8 cellular contexts compared by ENCODE assay signal in genomic region chr12:22101749-22102243, GRCh38. TPM values are rescaled to one million over a fixed set of nuclear protein-coding genes. Genes with fewer than 3 reads are reported as not detected.
A peak's percentile ranks its signal among the peaks of the same experiment; 100 is the strongest.
DNase-seq lines count a peak whose midpoint lies in the region; ATAC-seq and TF ChIP-seq lines count a peak whose summit lies in the region.

No MANE protein-coding gene starts in this region.

- H3K27ac ChIP-seq in esophagus squamous epithelium, result peak overlapping the region in 1 of 4 donors; percentile 28

- H3K9me3 Mint-ChIP-seq in activated T-helper 17 cell treated with anti-CD3 and anti-CD28 coated beads, Interleukin-2, amount 50 U/mL, for 72 hours, result no peaks in the 10 kb centered on the region

- H3K36me3 Mint-ChIP-seq in activated T-helper 17 cell treated with anti-CD3 and anti-CD28 coated beads, Interleukin-2, amount 50 U/mL, for 72 hours (ENCODE audit: low read depth), result no peaks in the 10 kb centered on the region

- H3K27me3 Mint-ChIP-seq in activated T-helper 17 cell treated with anti-CD3 and anti-CD28 coated beads, Interleukin-2, amount 50 U/mL, for 72 hours, result no peaks in the 10 kb centered on the region

- no peak overlapping the region for H3K27ac Mint-ChIP-seq in activated T-helper 17 cell treated with anti-CD3 and anti-CD28 coated beads, Interleukin-2, amount 50 U/mL, for 72 hours

- intact Hi-C loops in left colon (cut with DNase I, micrococcal nuclease), result no loop called here
- intact Hi-C loops in esophagus squamous epithelium (cut with DNase I), result loop anchor here (10.0 kb wide), 1 partner anchor 233 kb away; the partner anchor contains the start of gene ST8SIA1

- TF ChIP-seq POLR2A in esophagus squamous epithelium (IDR thresholded peaks at IDR 0.05), result no peak

- H3K4me3 ChIP-seq in GM12865 (ENCODE audit: low read depth, low read length), result no peak overlapping the region
- no peak overlapping the region for H3K4me3 ChIP-seq in BE2C (ENCODE audit: low read depth, low read length)
- H3K4me3 ChIP-seq in esophagus squamous epithelium, result no peak overlapping the region

- no peaks in the 10 kb centered on the region for H3K36me3 ChIP-seq in BE2C
- H3K36me3 ChIP-seq in esophagus squamous epithelium, result no peaks in the 10 kb centered on the region

- DNase-seq in GM12865 (ENCODE audit: low read depth) (peak; percentile 32), left colon (peak; percentile 9 to 28), BE2C (no peak), mucosa of gallbladder (ENCODE audit: low spot score) (no peak), esophagus squamous epithelium (lab: John Stamatoyannopoulos, UW) (no peak), NCI-H128 (lab: John Stamatoyannopoulos, UW; ENCODE audit: unreplicated experiment) (no peak)

- ATAC-seq in HG02588 (IDR thresholded peaks at IDR 0.05; ENCODE audit: unreplicated experiment) (peak; percentile 43), left colon (no peak)
- ATAC-seq in activated T-helper 17 cell treated with anti-CD3 and anti-CD28 coated beads, Interleukin-2, amount 50 U/mL, for 72 hours (replicated peaks), result peak; percentile 76

- H3K4me1 ChIP-seq in BE2C (no peaks in the 10 kb centered on the region), esophagus squamous epithelium (peaks cover 7 to 16% (median 13%) of the 10 kb centered on the region in 3 donors)

- no peak overlapping the region for H3K4me3 Mint-ChIP-seq in activated T-helper 17 cell treated with anti-CD3 and anti-CD28 coated beads, Interleukin-2, amount 50 U/mL, for 72 hours

- H3K9me3 ChIP-seq in BE2C (no peaks in the 10 kb centered on the region), esophagus squamous epithelium (no peaks in the 10 kb centered on the region)

- H3K4me1 Mint-ChIP-seq in activated T-helper 17 cell treated with anti-CD3 and anti-CD28 coated beads, Interleukin-2, amount 50 U/mL, for 72 hours, result no peaks in the 10 kb centered on the region

- TF ChIP-seq CTCF in GM12865 (IDR thresholded peaks at IDR 0.05; ENCODE audit: insufficient read depth, low read depth, low read length, missing control alignments) (no peak), BE2C (IDR thresholded peaks at IDR 0.05; ENCODE audit: low read depth, low read length) (no peak), esophagus squamous epithelium (IDR thresholded peaks at IDR 0.05) (no peak)

- 43% methylated on average over 1 of the region's 5 CpGs; no CpG with 5 or more reads in 1 of the 2 donors for WGBS in esophagus squamous epithelium, 2 donors

- H3K27me3 ChIP-seq in BE2C (peaks cover 4% of the 10 kb centered on the region; the same call in 1 of the 2 replicates), esophagus squamous epithelium (no peaks in the 10 kb centered on the region)

RNA-seq across cellular contexts. Expression of gene CMAS, which starts 55.8 kb away (rescaled TPM):
- total RNA-seq in activated T-helper 17 cell treated with anti-CD3 and anti-CD28 coated beads, Interleukin-2, amount 50 U/mL, for 72 hours, result 10 to 100 TPM; 57.7 to 63.2 TPM
- 100 to 1,000 TPM; 139 to 144 TPM for total RNA-seq in left colon
- polyA plus RNA-seq in BE2C (2012; ENCODE audit: insufficient read depth, insufficient read length, low read depth), result 19.0 TPM
- 55.2 TPM for total RNA-seq in mucosa of gallbladder
- total RNA-seq in esophagus squamous epithelium, result 10 to 100 TPM; 46.5 to 61.8 (median 52.5) TPM

Comparison
In these comparisons a context has a peak if more than half of its experiments do, and no peak if none do; other contexts are left out.
1. DNase-seq: peak in GM12865 (single experiment) and left colon (2 of 2); none in BE2C (single experiment), mucosa of gallbladder (single experiment), esophagus squamous epithelium (single experiment) and NCI-H128 (single experiment).